10 cellular contexts compared by ENCODE assay signal in the genomic region with DNA sequence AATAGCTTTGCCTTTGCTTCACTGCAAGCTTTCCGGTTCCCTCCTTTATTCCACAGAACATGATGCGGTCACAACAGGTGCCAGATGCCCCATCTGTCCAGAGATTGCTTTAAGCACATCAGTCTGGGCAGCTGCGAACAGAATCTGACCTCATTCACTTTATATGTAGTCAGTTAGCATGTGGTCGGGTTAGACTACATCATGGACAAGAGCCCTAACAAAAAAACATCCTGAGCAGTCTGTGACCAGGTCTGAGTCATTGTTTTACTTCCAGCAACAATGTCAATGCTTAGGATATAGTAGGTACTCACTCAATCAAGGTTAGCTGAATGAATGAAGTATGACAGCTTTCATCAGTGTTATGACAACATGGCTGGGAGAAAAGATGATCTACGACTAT.
DNase-seq lines count a peak whose midpoint lies in the region; ATAC-seq, FAIRE-seq and TF ChIP-seq lines count a peak whose summit lies in the region.
"Had no signal": no experiment of that assay in that cellular context is flagged by ENCODE, and none has a peak within 500 bp of the region (broad histone marks: within the 10 kb centered on the region; RNA-seq: fewer than 3 reads in every experiment).

No MANE protein-coding gene starts in this region.

- H2AFZ ChIP-seq in GM12878 (ENCODE audit: control insufficient read depth, low read depth, low read length) = no peak overlapping the region

- no peaks in the 10 kb centered on the region for H3K36me3 ChIP-seq in BLaER1
- H3K36me3 ChIP-seq in MG63 = no peaks in the 10 kb centered on the region
- H3K36me3 ChIP-seq in GM12878 (ENCODE audit: control insufficient read depth in 2 of 2, insufficient read depth in 2 of 2, low read length in 1 of 2) = peaks cover 0 to 5% of the 10 kb centered on the region in 2 experiments; a peak in 1 of 4 replicates

- DNase-seq in MG63 = peak; percentile 70
- no peak for DNase-seq in GM12878 (ENCODE audit: low read depth, low spot score)
- DNase-seq in lung microvascular endothelial cell (ENCODE audit: low read depth in 2 of 2) = peak; percentile 72 to 97
- no peak for DNase-seq in inferior parietal cortex (ENCODE audit: extremely low spot score)
- DNase-seq in NCI-H2227 (lab: John Stamatoyannopoulos, UW; ENCODE audit: unreplicated experiment) = no peak
- no peak for DNase-seq in AML-193 (lab: John Stamatoyannopoulos, UW)
- DNase-seq: activated T-cell treated with anti-CD3 and anti-CD28 coated beads, Interleukin-2, amount 50 U/mL, for 24 hours had no signal

- peaks cover 28% of the 10 kb centered on the region for H3K79me2 ChIP-seq in GM12878 (ENCODE audit: control insufficient read depth, insufficient read depth, low read length)

- CTCF ChIA-PET in GM12878 (lab: Yijun Ruan, JAX) = interaction anchor here (1.0 to 1.8 kb wide), 5 partner anchors 7 to 161 kb away, joined by 3 to 11 read pairs (median 5); no protein-coding TSS in a partner anchor

- H4K20me1 ChIP-seq in BLaER1 = no peaks in the 10 kb centered on the region
- no peaks in the 10 kb centered on the region for H4K20me1 ChIP-seq in GM12878 (ENCODE audit: control insufficient read depth, insufficient read depth)

- H3K4me1 ChIP-seq in BLaER1 = peaks cover 64% of the 10 kb centered on the region
- no peaks in the 10 kb centered on the region for H3K4me1 ChIP-seq in GM12878 (ENCODE audit: control insufficient read depth, insufficient read depth, low read length)

- no TSS peak for BruUV-seq in GM12878 (replicated peaks; lab: Mats Ljungman, UMichigan)

- SMC1A ChIA-PET in GM12878 (lab: Charles Lee; ENCODE audit: uncharacterized antibody, unreplicated experiment) = interaction anchor here (1.1 to 3.0 kb wide), 9 partner anchors 8 to 166 kb away, joined by 3 to 21 read pairs (median 3); no protein-coding TSS in a partner anchor

- H3K27ac ChIP-seq in BLaER1 (peak overlapping the region; percentile 65; the same call in 1 of the 2 replicates), GM12878 (ENCODE audit: control insufficient read depth, insufficient read depth) (no peak overlapping the region)
- H3K27ac ChIP-seq: skin epidermis had no signal

- H3K27me3 ChIP-seq in BLaER1 (no peaks in the 10 kb centered on the region), MG63 (no peaks in the 10 kb centered on the region), GM12878 (replicated peaks in 1 of 2; ENCODE audit: control insufficient read depth in 2 of 2, insufficient read depth in 2 of 2, low read length in 1 of 2) (no peaks in the 10 kb centered on the region)

- H3K9me3 ChIP-seq in BLaER1 (no peaks in the 10 kb centered on the region), MG63 (no peaks in the 10 kb centered on the region), GM12878 (replicated peaks; ENCODE audit: control insufficient read depth, insufficient read depth, low read length) (no peaks in the 10 kb centered on the region)

- H3K9ac ChIP-seq in BLaER1 = peak overlapping the region; percentile 2; the same call in 1 of the 2 replicates
- no peak overlapping the region for H3K9ac ChIP-seq in GM12878 (ENCODE audit: control insufficient read depth, insufficient read depth, low read length)

- FAIRE-seq in GM12878 (lab: Jason Lieb, UNC) = no peak

- in situ Hi-C loops in GM12878 (cut with MboI) = no loop called here

- TF ChIP-seq RAD21 in GM12878 (IDR thresholded peaks at IDR 0.05; ENCODE audit: insufficient read depth, low read depth, low read length) = no peak

- 82% methylated on average over 5 of the region's 5 CpGs for WGBS in GM12878 (ENCODE audit: insufficient coverage, insufficient replicate concordance, low lambda C conversion rate, missing lambda C conversion rate)

- TF ChIP-seq CTCF in GM12878 (IDR thresholded peaks at IDR 0.05 in 2 of 3, conservative IDR thresholded peaks at IDR 0.05 in 1 of 3; ENCODE audit: control insufficient read depth in 2 of 3, extremely low read depth in 1 of 3, insufficient read depth in 1 of 3, low read depth in 3 of 3, low read length in 3 of 3) = no peak

- TF ChIP-seq EP300 in GM12878 (IDR thresholded peaks at IDR 0.05; ENCODE audit: borderline replicate concordance in 1 of 2, control insufficient read depth in 1 of 2, low read depth in 2 of 2, low read length in 2 of 2) = no peak

- H3K4me3 ChIP-seq in BLaER1 (no peak overlapping the region), MG63 (no peak overlapping the region), GM12878 (no peak overlapping the region)
- H3K4me3 ChIP-seq: skin epidermis had no signal

- RAD21 ChIA-PET in GM12878 (lab: Charles Lee; ENCODE audit: unreplicated experiment) = interaction anchor here (1.2 kb wide), 1 partner anchor 48 kb away, joined by 3 read pairs; no protein-coding TSS in a partner anchor

- intact Hi-C loops in GM12878 (cut with micrococcal nuclease; ENCODE audit: unreplicated experiment) = no loop called here

- POLR2A ChIA-PET in GM12878 (lab: Charles Lee) = interaction anchor here (1.0 to 1.6 kb wide), 2 partner anchors 8 to 14 kb away, joined by 3 to 5 read pairs; no protein-coding TSS in a partner anchor

- ATAC-seq in GM12878 = no peak; the same call in 1 of the 3 replicates
- ATAC-seq in GM21447 (IDR thresholded peaks at IDR 0.05; ENCODE audit: unreplicated experiment) = no peak

- no peak for TF ChIP-seq POLR2A in GM12878 (IDR thresholded peaks at IDR 0.05; ENCODE audit: low read depth, low read length)

- H3K4me2 ChIP-seq in BLaER1 = peak overlapping the region; percentile 47
- H3K4me2 ChIP-seq in GM12878 (ENCODE audit: control insufficient read depth, insufficient read depth) = no peak overlapping the region

TF ChIP-seq in GM12878, 131 proteins besides CTCF, POLR2A, EP300 and RAD21:
- TF ChIP-seq, protein P1, sequence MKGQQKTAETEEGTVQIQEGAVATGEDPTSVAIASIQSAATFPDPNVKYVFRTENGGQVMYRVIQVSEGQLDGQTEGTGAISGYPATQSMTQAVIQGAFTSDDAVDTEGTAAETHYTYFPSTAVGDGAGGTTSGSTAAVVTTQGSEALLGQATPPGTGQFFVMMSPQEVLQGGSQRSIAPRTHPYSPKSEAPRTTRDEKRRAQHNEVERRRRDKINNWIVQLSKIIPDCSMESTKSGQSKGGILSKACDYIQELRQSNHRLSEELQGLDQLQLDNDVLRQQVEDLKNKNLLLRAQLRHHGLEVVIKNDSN (IDR thresholded peaks at IDR 0.05; ENCODE audit: borderline replicate concordance, extremely low read length, insufficient read depth, low read depth, low read length) = no peak
- TF ChIP-seq SIN3A (IDR thresholded peaks at IDR 0.05; ENCODE audit: low read depth, low read length) = no peak
- 0 out of 2 replicates have a peak, but pooled peaks have one; percentile 8 for TF ChIP-seq JUNB (IDR thresholded peaks at IDR 0.05)

Comparison
In these comparisons a context has a peak if more than half of its experiments do, and no peak if none do; other contexts are left out.
1. DNase-seq: peak in MG63 (single experiment) and lung microvascular endothelial cell (2 of 2); none in GM12878 (single experiment), inferior parietal cortex (single experiment), NCI-H2227 (single experiment) and AML-193 (0 of 2).